ENCODE assay signal across 9 cellular contexts in the genomic region with DNA sequence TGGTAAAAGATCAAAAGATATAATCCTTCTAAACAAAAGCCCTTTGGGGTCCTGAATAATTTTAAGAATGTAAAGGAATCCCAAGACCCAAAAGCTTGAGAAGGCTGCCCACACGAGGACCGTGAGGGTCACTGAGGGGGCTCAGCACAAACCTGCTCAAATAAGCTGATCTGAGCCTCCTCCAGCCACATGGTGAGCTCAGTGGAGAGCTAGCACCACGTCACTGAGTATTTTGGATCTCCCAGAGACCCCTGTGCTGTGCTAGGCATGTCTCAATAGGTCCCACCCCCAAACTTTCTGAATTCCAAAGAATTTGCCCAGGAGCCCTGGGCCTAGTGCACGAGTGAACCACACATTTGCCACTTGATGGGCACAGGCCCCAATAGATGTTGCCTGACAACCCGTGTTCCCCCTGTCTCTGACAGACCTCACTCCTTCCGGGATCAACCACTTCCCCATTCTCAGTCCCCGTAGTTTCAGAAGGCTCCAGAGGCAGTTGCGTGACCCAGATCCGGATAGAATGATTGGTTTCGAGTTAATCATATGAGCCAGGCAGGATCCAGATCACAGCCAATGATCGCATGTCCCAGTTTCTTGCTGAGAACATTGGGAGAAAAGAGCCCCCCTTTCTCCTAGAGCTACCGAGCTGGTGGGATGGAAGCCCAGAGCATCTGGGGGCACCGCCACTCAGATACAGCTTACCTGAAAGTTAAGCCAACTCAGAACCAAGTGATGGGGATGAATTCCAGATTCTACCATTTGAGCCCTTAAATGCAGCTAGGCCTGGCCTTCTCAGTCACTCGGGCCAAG.
DNase-seq lines count a peak whose midpoint lies in the region; ATAC-seq and TF ChIP-seq lines count a peak whose summit lies in the region.
"Had no signal": no experiment of that assay in that cellular context is flagged by ENCODE, and none has a peak within 500 bp of the region (broad histone marks: within the 10 kb centered on the region; RNA-seq: fewer than 3 reads in every experiment).

No MANE protein-coding gene starts in this region.

- H3K27me3 Mint-ChIP-seq in activated CD4-positive, alpha-beta T cell treated with anti-CD3 and anti-CD28 coated beads, Interleukin-2, amount 10 ng/mL, durations not matched to agents 24 days and 14 days: no peaks in the 10 kb centered on the region

- TF ChIP-seq POLR2A in lower leg skin (IDR thresholded peaks at IDR 0.05): no peak

- H3K36me3 ChIP-seq in BE2C: peaks cover 3% of the 10 kb centered on the region; the same call in 1 of the 2 replicates
- no peaks in the 10 kb centered on the region for H3K36me3 ChIP-seq in A673 (ENCODE audit: insufficient read depth, low read length, poor library complexity, severe bottlenecking)

- CTCF ChIA-PET in A673 (lab: Charles Lee): interaction anchor here (0.6 to 1.2 kb wide), 2 partner anchors 13 to 87 kb away, joined by 3 read pairs; no protein-coding TSS in a partner anchor

- TF ChIP-seq CTCF in BE2C (IDR thresholded peaks at IDR 0.05; ENCODE audit: low read depth, low read length) (no peak), lower leg skin (IDR thresholded peaks at IDR 0.05) (no peak), A673 (conservative IDR thresholded peaks at IDR 0.05; ENCODE audit: low read depth, low read length) (no peak)

- peak; percentile 63 for ATAC-seq in GM21786 (IDR thresholded peaks at IDR 0.05; ENCODE audit: unreplicated experiment)

- H3K27ac Mint-ChIP-seq in activated CD4-positive, alpha-beta T cell treated with anti-CD3 and anti-CD28 coated beads, Interleukin-2, amount 10 ng/mL, durations not matched to agents 24 days and 14 days: no peak overlapping the region

- no peaks in the 10 kb centered on the region for H3K9me3 ChIP-seq in BE2C
- no peaks in the 10 kb centered on the region for H3K9me3 ChIP-seq in A673 (ENCODE audit: low read depth, low read length, poor library complexity, severe bottlenecking)

- H3K36me3 Mint-ChIP-seq in activated CD4-positive, alpha-beta T cell treated with anti-CD3 and anti-CD28 coated beads, Interleukin-2, amount 10 ng/mL, durations not matched to agents 24 days and 14 days (ENCODE audit: low read depth): no peaks in the 10 kb centered on the region

- POLR2A ChIA-PET in A673 (lab: Charles Lee; ENCODE audit: low non-redundant PET): no interaction called here

- H3K4me1 Mint-ChIP-seq in activated CD4-positive, alpha-beta T cell treated with anti-CD3 and anti-CD28 coated beads, Interleukin-2, amount 10 ng/mL, durations not matched to agents 24 days and 14 days: peaks cover 7% of the 10 kb centered on the region

- no peak overlapping the region for H3K4me3 Mint-ChIP-seq in activated CD4-positive, alpha-beta T cell treated with anti-CD3 and anti-CD28 coated beads, Interleukin-2, amount 10 ng/mL, durations not matched to agents 24 days and 14 days
- H3K4me3 Mint-ChIP-seq: nephron had no signal

- no peak overlapping the region for H3K4me3 ChIP-seq in BE2C (ENCODE audit: low read depth, low read length)
- H3K4me3 ChIP-seq in lower leg skin (ENCODE audit: low read depth, poor library complexity, severe bottlenecking): no peak overlapping the region
- H3K4me3 ChIP-seq in A673 (ENCODE audit: low read depth, low read length, poor library complexity, severe bottlenecking): no peak overlapping the region

- DNase-seq in BE2C: peak; percentile 2
- peak; percentile 66 for DNase-seq in SIG-M5 (lab: John Stamatoyannopoulos, UW)
- peak; percentile 50 to 84 for DNase-seq in lower leg skin (ENCODE audit: low spot score in 2 of 2)
- no peak for DNase-seq in DMS153 (lab: John Stamatoyannopoulos, UW)
- no peak for DNase-seq in activated CD4-positive, alpha-beta T cell treated with anti-CD3 and anti-CD28 coated beads, Interleukin-2, amount 50 U/mL, for 1 hour
- no peak for DNase-seq in activated CD4-positive, alpha-beta T cell treated with anti-CD3 and anti-CD28 coated beads, Interleukin-2, amount 10 ng/mL, durations not matched to agents 24 days and 14 days
- no peak for DNase-seq in A673 (ENCODE audit: low spot score)

- no peak overlapping the region for H3K27ac ChIP-seq in A673 (ENCODE audit: low read depth, low read length, poor library complexity, severe bottlenecking)

- BruUV-seq in A673 (replicated peaks; lab: Mats Ljungman, UMichigan): no TSS peak

- 74 to 86% methylated on average over 14 of the region's 14 CpGs for WGBS in lower leg skin, 2 donors

- H3K4me1 ChIP-seq in BE2C: peaks cover 29% of the 10 kb centered on the region
- no peaks in the 10 kb centered on the region for H3K4me1 ChIP-seq in A673 (ENCODE audit: insufficient read depth, low read length, poor library complexity, severe bottlenecking)

- no peaks in the 10 kb centered on the region for H3K9me3 Mint-ChIP-seq in activated CD4-positive, alpha-beta T cell treated with anti-CD3 and anti-CD28 coated beads, Interleukin-2, amount 10 ng/mL, durations not matched to agents 24 days and 14 days
- H3K9me3 Mint-ChIP-seq: nephron had no signal

- H3K27me3 ChIP-seq in BE2C (no peaks in the 10 kb centered on the region), A673 (replicated peaks; ENCODE audit: insufficient read depth, low read depth, low read length, poor library complexity) (no peaks in the 10 kb centered on the region)

- intact Hi-C loops in lower leg skin (cut with DNase I; ENCODE audit: low total_unique reads) (no loop called here), A673 (cut with micrococcal nuclease; ENCODE audit: unreplicated experiment) (no loop called here)
- intact Hi-C loops in activated CD4-positive, alpha-beta T cell treated with anti-CD3 and anti-CD28 coated beads, Interleukin-2, amount 10 ng/mL, durations not matched to agents 24 days and 14 days (cut with micrococcal nuclease): no loop called here

Comparison
In these comparisons a context has a peak if more than half of its experiments do, and no peak if none do; other contexts are left out.
1. DNase-seq: peak in BE2C (single experiment), SIG-M5 (single experiment) and lower leg skin (2 of 2); none in DMS153 (single experiment), activated CD4-positive, alpha-beta T cell treated with anti-CD3 and anti-CD28 coated beads, Interleukin-2, amount 50 U/mL, for 1 hour (single experiment), activated CD4-positive, alpha-beta T cell treated with anti-CD3 and anti-CD28 coated beads, Interleukin-2, amount 10 ng/mL, durations not matched to agents 24 days and 14 days (single experiment) and A673 (single experiment).